Comparison of ENCODE assay signal across 11 cellular contexts in the genomic region with DNA sequence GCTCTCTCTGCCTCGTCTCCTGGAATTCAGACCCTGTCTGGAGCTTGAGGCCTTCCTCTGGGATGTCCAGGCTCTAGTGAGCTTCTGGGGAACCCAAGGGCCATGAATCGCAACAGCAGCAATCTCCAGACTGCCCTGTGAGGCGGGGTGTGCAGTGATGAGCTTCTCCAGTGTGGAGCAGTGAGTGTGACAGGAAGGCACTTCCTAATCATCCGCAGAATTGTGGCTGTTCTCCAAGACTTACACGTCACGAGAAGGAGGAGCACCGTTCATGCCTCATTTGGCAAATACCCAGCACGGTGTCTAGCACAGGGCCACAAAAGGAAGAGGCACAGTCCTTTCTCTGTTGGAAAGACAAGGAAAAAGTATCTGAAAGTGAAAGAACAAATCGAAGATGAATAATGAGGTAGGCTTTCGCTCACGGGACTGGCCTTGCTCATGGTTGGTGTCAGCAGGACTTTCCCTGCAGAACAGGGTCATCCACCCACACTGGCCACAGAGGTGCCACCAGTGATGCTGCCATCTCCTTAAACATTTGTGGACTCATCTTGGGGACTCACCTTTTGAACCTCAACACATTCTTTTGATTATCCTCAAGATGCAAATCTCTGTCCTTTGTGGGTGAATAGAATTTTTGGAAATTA.
DNase-seq lines count a peak whose midpoint lies in the region; ATAC-seq, FAIRE-seq and TF ChIP-seq lines count a peak whose summit lies in the region.
"Had no signal": no experiment of that assay in that cellular context is flagged by ENCODE, and none has a peak within 500 bp of the region (broad histone marks: within the 10 kb centered on the region; RNA-seq: fewer than 3 reads in every experiment).

No MANE protein-coding gene starts in this region.

- BruUV-seq in GM12878 (replicated peaks; lab: Mats Ljungman, UMichigan), result no TSS peak

- H3K9me3 Mint-ChIP-seq in immature natural killer cell, result no peaks in the 10 kb centered on the region

- DNase-seq in activated naive CD4-positive, alpha-beta T cell treated with Interleukin-2 at 50 U/mL for 16 hours, result peak; percentile 9
- DNase-seq in activated naive CD4-positive, alpha-beta T cell (lab: John Stamatoyannopoulos, UW), result no peak
- DNase-seq in GM12878 (ENCODE audit: low read depth, low spot score), result no peak
- DNase-seq in left kidney (ENCODE audit: low read depth, low spot score), result peak; percentile 52
- DNase-seq in transverse colon, result peak; percentile 40
- no peak for DNase-seq in immature natural killer cell
- no peak for DNase-seq in DMS 273 (lab: John Stamatoyannopoulos, UW; ENCODE audit: unreplicated experiment)

- H3K4me1 ChIP-seq in GM12878 (ENCODE audit: control insufficient read depth, insufficient read depth, low read length) (no peaks in the 10 kb centered on the region; the same call in 1 of the 2 replicates), transverse colon (peaks cover 10 to 41% (median 21%) of the 10 kb centered on the region in 4 donors)
- H3K4me1 ChIP-seq: parathyroid adenoma had no signal

- H4K20me1 ChIP-seq in GM12878 (ENCODE audit: control insufficient read depth, insufficient read depth), result no peaks in the 10 kb centered on the region
- H4K20me1 ChIP-seq: BLaER1 treated with 17β-estradiol and CSF1 and Interleukin-3, amounts not matched to agents 10 nM and 100 nM had no signal

- TF ChIP-seq EP300 in GM12878 (IDR thresholded peaks at IDR 0.05; ENCODE audit: borderline replicate concordance in 1 of 2, control insufficient read depth in 1 of 2, low read depth in 2 of 2, low read length in 2 of 2), result peak in 1 of 2 experiments; percentile 29; a peak in 1 of 4 replicates
- TF ChIP-seq EP300 in transverse colon (IDR thresholded peaks at IDR 0.05; ENCODE audit: low read depth), result no peak

- no peak overlapping the region for H3K9ac ChIP-seq in GM12878 (ENCODE audit: control insufficient read depth, insufficient read depth, low read length)
- H3K9ac ChIP-seq: BLaER1 treated with 17β-estradiol and CSF1 and Interleukin-3, amounts not matched to agents 10 nM and 100 nM; parathyroid adenoma had no signal

- in situ Hi-C loops in GM12878 (cut with MboI), result no loop called here
- in situ Hi-C loops in transverse colon (cut with MboI; ENCODE audit: low pct_ligation_motif_present in 1 of 4, low pct_unique_long_range_greater_than_20kb in 1 of 4, low sequenced_read_pairs in 3 of 4), result no loop called here

- H3K79me2 ChIP-seq in GM12878 (ENCODE audit: control insufficient read depth, insufficient read depth, low read length), result no peaks in the 10 kb centered on the region
- H3K79me2 ChIP-seq: parathyroid adenoma had no signal

- POLR2A ChIA-PET in GM12878 (lab: Charles Lee), result interaction anchor here (1.1 kb wide), 1 partner anchor 15 kb away, joined by 3 read pairs; no protein-coding TSS in a partner anchor

- no peaks in the 10 kb centered on the region for H3K36me3 Mint-ChIP-seq in immature natural killer cell

- CTCF ChIA-PET in GM12878 (lab: Yijun Ruan, JAX), result interaction anchor here (2.5 kb wide), 1 partner anchor 16 kb away, joined by 8 read pairs; no protein-coding TSS in a partner anchor

- ATAC-seq in GM12878 (peak; percentile 84), GM18511 (IDR thresholded peaks at IDR 0.05; ENCODE audit: unreplicated experiment) (no peak)

- no peak overlapping the region for H2AFZ ChIP-seq in GM12878 (ENCODE audit: control insufficient read depth, low read depth, low read length)
- H2AFZ ChIP-seq: parathyroid adenoma had no signal

- FAIRE-seq in GM12878 (lab: Jason Lieb, UNC), result no peak

- H3K27me3 ChIP-seq in GM12878 (replicated peaks in 1 of 2; ENCODE audit: control insufficient read depth in 2 of 2, insufficient read depth in 2 of 2, low read length in 1 of 2), result no peaks in the 10 kb centered on the region
- H3K27me3 ChIP-seq in transverse colon, result no peaks in the 10 kb centered on the region
- H3K27me3 ChIP-seq: BLaER1 treated with 17β-estradiol and CSF1 and Interleukin-3, amounts not matched to agents 10 nM and 100 nM; dorsolateral prefrontal cortex had no signal

- no peaks in the 10 kb centered on the region for H3K36me3 ChIP-seq in GM12878 (ENCODE audit: control insufficient read depth in 2 of 2, insufficient read depth in 2 of 2, low read length in 1 of 2)
- H3K36me3 ChIP-seq in transverse colon, result no peaks in the 10 kb centered on the region
- H3K36me3 ChIP-seq: BLaER1 treated with 17β-estradiol and CSF1 and Interleukin-3, amounts not matched to agents 10 nM and 100 nM had no signal

- TF ChIP-seq RAD21 in GM12878 (IDR thresholded peaks at IDR 0.05; ENCODE audit: insufficient read depth, low read depth, low read length), result no peak

- H3K4me3 ChIP-seq in GM12878 (no peak overlapping the region), transverse colon (no peak overlapping the region)
- H3K4me3 ChIP-seq: BLaER1 treated with 17β-estradiol and CSF1 and Interleukin-3, amounts not matched to agents 10 nM and 100 nM; dorsolateral prefrontal cortex had no signal

- no peak overlapping the region for H3K27ac Mint-ChIP-seq in immature natural killer cell

- SMC1A ChIA-PET in GM12878 (lab: Charles Lee; ENCODE audit: uncharacterized antibody, unreplicated experiment), result no interaction called here

- H3K4me1 Mint-ChIP-seq in immature natural killer cell, result peaks cover 0 to 7% of the 10 kb centered on the region in 2 donors

- H3K9me3 ChIP-seq in GM12878 (replicated peaks; ENCODE audit: control insufficient read depth, insufficient read depth, low read length), result no peaks in the 10 kb centered on the region
- H3K9me3 ChIP-seq in transverse colon, result no peaks in the 10 kb centered on the region

- TF ChIP-seq CTCF in GM12878 (IDR thresholded peaks at IDR 0.05 in 2 of 3, conservative IDR thresholded peaks at IDR 0.05 in 1 of 3; ENCODE audit: control insufficient read depth in 2 of 3, extremely low read depth in 1 of 3, insufficient read depth in 1 of 3, low read depth in 3 of 3, low read length in 3 of 3) (no peak), transverse colon (IDR thresholded peaks at IDR 0.05) (no peak)

- TF ChIP-seq POLR2A in GM12878 (IDR thresholded peaks at IDR 0.05; ENCODE audit: low read depth, low read length) (no peak), transverse colon (IDR thresholded peaks at IDR 0.05) (no peak)

- no peak overlapping the region for H3K4me2 ChIP-seq in GM12878 (ENCODE audit: control insufficient read depth, insufficient read depth)
- H3K4me2 ChIP-seq: BLaER1 treated with 17β-estradiol and CSF1 and Interleukin-3, amounts not matched to agents 10 nM and 100 nM had no signal

- intact Hi-C loops in GM12878 (cut with micrococcal nuclease; ENCODE audit: unreplicated experiment), result no loop called here
- intact Hi-C loops in transverse colon (cut with DNase I; ENCODE audit: low total_unique reads), result no loop called here

- 23% methylated on average over 11 of the region's 11 CpGs for WGBS in GM12878 (ENCODE audit: insufficient coverage, insufficient replicate concordance, low lambda C conversion rate, missing lambda C conversion rate)
- WGBS in transverse colon (ENCODE audit: low coverage in 1 of 2), 2 donors, result 44 to 69% methylated on average over 7 to 11 of the region's 11 CpGs

- RAD21 ChIA-PET in GM12878 (lab: Charles Lee; ENCODE audit: unreplicated experiment), result no interaction called here

- peaks cover 3 to 4% (median 4%) of the 10 kb centered on the region in 3 donors for H3K27me3 Mint-ChIP-seq in immature natural killer cell (ENCODE audit: low read depth in 3 of 3)

- no peak overlapping the region for H3K27ac ChIP-seq in GM12878 (ENCODE audit: control insufficient read depth, insufficient read depth)
- H3K27ac ChIP-seq in transverse colon, result peak overlapping the region; percentile 19 to 49 (median 43)
- H3K27ac ChIP-seq: BLaER1 treated with 17β-estradiol and CSF1 and Interleukin-3, amounts not matched to agents 10 nM and 100 nM; dorsolateral prefrontal cortex; parathyroid adenoma had no signal

- no peak overlapping the region for H3K4me3 Mint-ChIP-seq in immature natural killer cell

TF ChIP-seq in GM12878, 131 proteins besides CTCF, POLR2A, EP300 and RAD21 (continues in another document):
- TF ChIP-seq TBL1XR1 (IDR thresholded peaks at IDR 0.05; ENCODE audit: low read depth, low read length), result no peak
- TF ChIP-seq NFYA (IDR thresholded peaks at IDR 0.05; ENCODE audit: borderline replicate concordance, low read depth, low read length), result no peak
- peak; percentile 64 for TF ChIP-seq BCL11A (IDR thresholded peaks at IDR 0.05; ENCODE audit: low read depth, low read length)
- peak; percentile 10; the same call in 1 of the 2 replicates for TF ChIP-seq PAX5 (IDR thresholded peaks at IDR 0.05; ENCODE audit: borderline replicate concordance, low read depth, low read length)
- TF ChIP-seq LARP7 (IDR thresholded peaks at IDR 0.05), result no peak
- peak; percentile 13; the same call in 1 of the 2 replicates for TF ChIP-seq RUNX3 (IDR thresholded peaks at IDR 0.05; ENCODE audit: low read length)
- TF ChIP-seq, protein P1, sequence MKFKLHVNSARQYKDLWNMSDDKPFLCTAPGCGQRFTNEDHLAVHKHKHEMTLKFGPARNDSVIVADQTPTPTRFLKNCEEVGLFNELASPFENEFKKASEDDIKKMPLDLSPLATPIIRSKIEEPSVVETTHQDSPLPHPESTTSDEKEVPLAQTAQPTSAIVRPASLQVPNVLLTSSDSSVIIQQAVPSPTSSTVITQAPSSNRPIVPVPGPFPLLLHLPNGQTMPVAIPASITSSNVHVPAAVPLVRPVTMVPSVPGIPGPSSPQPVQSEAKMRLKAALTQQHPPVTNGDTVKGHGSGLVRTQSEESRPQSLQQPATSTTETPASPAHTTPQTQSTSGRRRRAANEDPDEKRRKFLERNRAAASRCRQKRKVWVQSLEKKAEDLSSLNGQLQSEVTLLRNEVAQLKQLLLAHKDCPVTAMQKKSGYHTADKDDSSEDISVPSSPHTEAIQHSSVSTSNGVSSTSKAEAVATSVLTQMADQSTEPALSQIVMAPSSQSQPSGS (IDR thresholded peaks at IDR 0.05; ENCODE audit: low read length), result 0 out of 2 replicates have a peak, but pooled peaks have one; percentile 36
- TF ChIP-seq MTA3 (IDR thresholded peaks at IDR 0.05; ENCODE audit: borderline replicate concordance, low read length), result no peak

Comparison
In these comparisons a context has a peak if more than half of its experiments do, and no peak if none do; other contexts are left out.
1. DNase-seq: peak in activated naive CD4-positive, alpha-beta T cell treated with Interleukin-2 at 50 U/mL for 16 hours (single experiment), left kidney (single experiment) and transverse colon (single experiment); none in activated naive CD4-positive, alpha-beta T cell (0 of 4), GM12878 (single experiment), immature natural killer cell (0 of 3) and DMS 273 (single experiment).